8 cellular contexts compared by ENCODE assay signal in the genomic region with DNA sequence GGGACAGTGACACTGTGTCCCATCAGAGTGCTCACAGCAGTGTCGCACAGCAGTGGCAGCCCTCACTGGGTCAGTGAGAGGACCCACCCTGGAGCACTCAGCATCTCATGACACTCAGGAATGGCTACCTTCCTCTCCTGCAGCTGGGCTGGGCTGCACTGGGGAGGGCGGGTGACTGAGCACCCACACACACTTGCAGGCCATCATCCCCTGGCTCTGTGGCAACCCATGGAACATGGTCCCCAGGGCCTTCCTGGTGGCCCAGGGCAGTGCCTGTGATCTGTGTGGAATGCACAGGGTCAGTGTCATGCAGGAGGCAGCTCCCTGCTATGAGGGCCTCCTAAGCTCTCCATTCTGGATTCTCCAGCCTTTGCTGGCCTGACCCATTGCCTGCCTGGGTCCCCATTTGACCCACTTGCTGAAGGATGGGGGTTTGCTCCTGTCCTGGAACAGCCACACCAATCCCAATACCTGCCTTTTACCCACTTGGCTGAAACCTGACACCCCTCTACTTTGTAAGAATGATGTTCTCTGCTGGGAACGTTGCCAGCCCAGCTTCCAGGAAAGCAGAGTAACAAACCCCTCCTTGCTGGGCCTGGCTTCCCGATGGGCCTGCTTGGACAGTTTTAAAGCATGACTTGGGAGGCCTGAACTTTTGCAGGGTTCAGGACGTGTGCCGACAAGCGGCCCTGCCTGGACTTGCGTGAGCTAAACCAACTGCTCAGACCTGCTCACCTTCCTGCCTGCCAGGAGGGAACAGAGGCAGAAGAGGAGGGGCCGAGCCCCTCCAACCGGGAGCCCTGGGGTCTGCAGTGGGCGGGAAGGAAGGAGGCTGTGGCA. TPM values are rescaled to one million over a fixed set of nuclear protein-coding genes. Genes with fewer than 3 reads are reported as not detected.
DNase-seq lines count a peak whose midpoint lies in the region; ATAC-seq and TF ChIP-seq lines count a peak whose summit lies in the region.

No MANE protein-coding gene starts in this region.

- H3K4me3 ChIP-seq in tibial nerve = no peak overlapping the region

- H3K4me1 Mint-ChIP-seq in activated CD4-positive, alpha-beta memory T cell treated with anti-CD3 and anti-CD28 coated beads for 36 hours (ENCODE audit: low read depth) = no peaks in the 10 kb centered on the region

- ATAC-seq in left colon = peak; percentile 14
- no peak for ATAC-seq in GM21447 (IDR thresholded peaks at IDR 0.05; ENCODE audit: unreplicated experiment)

- H3K4me3 Mint-ChIP-seq in activated CD4-positive, alpha-beta memory T cell treated with anti-CD3 and anti-CD28 coated beads for 36 hours = no peak overlapping the region

- no peaks in the 10 kb centered on the region for H3K27me3 Mint-ChIP-seq in activated CD4-positive, alpha-beta memory T cell treated with anti-CD3 and anti-CD28 coated beads for 36 hours

- peak overlapping the region; percentile 28 to 80 (median 73) for H3K27ac ChIP-seq in tibial nerve

- 29 to 54% methylated on average over 10 of the region's 11 CpGs for WGBS in tibial nerve, 2 donors

- POLR2A ChIA-PET in activated CD4-positive, alpha-beta memory T cell treated with anti-CD3 and anti-CD28 coated beads for 36 hours (lab: Charles Lee) = no interaction called here

- no peaks in the 10 kb centered on the region for H3K9me3 ChIP-seq in tibial nerve

- H3K27ac Mint-ChIP-seq in activated CD4-positive, alpha-beta memory T cell treated with anti-CD3 and anti-CD28 coated beads for 36 hours = no peak overlapping the region

- no peak for TF ChIP-seq POLR2A in tibial nerve (IDR thresholded peaks at IDR 0.05)

- intact Hi-C loops in left colon (cut with DNase I, micrococcal nuclease) = loop anchor here in 1 of 2 donors (10.0 kb wide), 1 partner anchor 120 kb away; no protein-coding TSS in a partner anchor
- intact Hi-C loops in activated CD4-positive, alpha-beta memory T cell treated with anti-CD3 and anti-CD28 coated beads for 36 hours (cut with micrococcal nuclease) = no loop called here

- DNase-seq in EH (ENCODE audit: low read depth) (peak; percentile 97), NCI-H2107 (lab: John Stamatoyannopoulos, UW) (peak; percentile 82), brain pericyte (ENCODE audit: low read depth, low spot score) (peak; percentile 93), left colon (peak; percentile 54 to 82), tibial nerve (ENCODE audit: low spot score in 2 of 2) (peak; percentile 48 to 70)
- no peak for DNase-seq in activated CD4-positive, alpha-beta memory T cell treated with anti-CD3 and anti-CD28 coated beads for 36 hours
- no peak for DNase-seq in activated effector memory CD4-positive, alpha-beta T cell treated with Interleukin-2 at 50 U/mL for 16 hours

- H3K9me3 Mint-ChIP-seq in activated CD4-positive, alpha-beta memory T cell treated with anti-CD3 and anti-CD28 coated beads for 36 hours = no peaks in the 10 kb centered on the region

- H3K4me1 ChIP-seq in tibial nerve = peaks cover 0 to 98% (median 59%) of the 10 kb centered on the region in 4 donors

- TF ChIP-seq EP300 in tibial nerve (IDR thresholded peaks at IDR 0.05) = peak in 1 of 2 donors; percentile 37

- CTCF ChIA-PET in activated CD4-positive, alpha-beta memory T cell treated with anti-CD3 and anti-CD28 coated beads for 36 hours (lab: Charles Lee) = no interaction called here

- no peaks in the 10 kb centered on the region for H3K27me3 ChIP-seq in tibial nerve

- TF ChIP-seq CTCF in tibial nerve (IDR thresholded peaks at IDR 0.05) = no peak

- no peaks in the 10 kb centered on the region for H3K36me3 ChIP-seq in tibial nerve

- no peaks in the 10 kb centered on the region for H3K36me3 Mint-ChIP-seq in activated CD4-positive, alpha-beta memory T cell treated with anti-CD3 and anti-CD28 coated beads for 36 hours

RNA-seq across cellular contexts. Expression of gene HS6ST1, which starts 13.7 kb away (rescaled TPM):
- total RNA-seq in left colon = 10 to 100 TPM; 20.5 to 40.4 TPM
- total RNA-seq in tibial nerve = 10 to 100 TPM; 21.6 to 51.6 (median 39.3) TPM
- total RNA-seq in activated CD4-positive, alpha-beta memory T cell treated with anti-CD3 and anti-CD28 coated beads for 36 hours = 1 to 10 TPM; 9.1 to 9.6 TPM

Comparison
In these comparisons a context has a peak if more than half of its experiments do, and no peak if none do; other contexts are left out.
1. DNase-seq: peak in EH (single experiment), NCI-H2107 (single experiment), brain pericyte (single experiment), left colon (2 of 2) and tibial nerve (2 of 2); none in activated CD4-positive, alpha-beta memory T cell treated with anti-CD3 and anti-CD28 coated beads for 36 hours (single experiment) and activated effector memory CD4-positive, alpha-beta T cell treated with Interleukin-2 at 50 U/mL for 16 hours (single experiment).